In genomic region chr10:21533577-21534475, GRCh38 we compare ENCODE assay signal across 1 cellular context.
TF ChIP-seq lines count a peak whose summit lies in the region.

Gene MLLT10, plus strand, starts transcription at chr10:21534232. Its CDS starts 413 bp downstream, at chr10:21534645.

TF ChIP-seq in HepG2, 621 proteins besides CTCF, POLR2A, EP300 and RAD21 (continued from another document and continues in another):
- TF ChIP-seq, protein P1, sequence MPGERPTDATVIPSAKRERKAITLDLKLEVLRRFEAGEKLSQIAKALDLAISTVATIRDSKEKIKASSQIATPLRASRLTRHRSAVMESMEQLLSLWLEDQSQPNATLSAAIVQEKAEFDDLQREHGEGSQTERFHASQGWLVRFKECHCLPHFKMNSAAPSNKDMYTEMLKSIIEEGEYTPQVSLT (CRISPR knock-in tag; IDR thresholded peaks at IDR 0.05; ENCODE audit: borderline replicate concordance, low read depth) = peak; percentile 46; the same call in 1 of the 2 replicates
- TF ChIP-seq TCF7 (IDR thresholded peaks at IDR 0.05; ENCODE audit: low read depth) (peak; percentile 66), ZNF33A (CRISPR knock-in tag; IDR thresholded peaks at IDR 0.05; ENCODE audit: borderline replicate concordance) (no peak), STAT5B (CRISPR knock-in tag; IDR thresholded peaks at IDR 0.05) (no peak; the same call in 1 of the 2 replicates), STAT6 (CRISPR knock-in tag; IDR thresholded peaks at IDR 0.05; ENCODE audit: borderline replicate concordance) (peak; percentile 91; the same call in 1 of the 2 replicates), TSC22D2 (CRISPR knock-in tag; IDR thresholded peaks at IDR 0.05; ENCODE audit: borderline replicate concordance) (0 out of 2 replicates have a peak, but pooled peaks have one; percentile 48), ZNF616 (CRISPR knock-in tag; IDR thresholded peaks at IDR 0.05; ENCODE audit: low read depth) (peak; percentile 27; the same call in 1 of the 2 replicates), FOXP1 (IDR thresholded peaks at IDR 0.05) (no peak), FOXP1 (CRISPR knock-in tag; IDR thresholded peaks at IDR 0.05) (peak; percentile 4; the same call in 1 of the 2 replicates), ZNF672 (CRISPR knock-in tag; IDR thresholded peaks at IDR 0.05) (no peak), ZNF350 (CRISPR knock-in tag; IDR thresholded peaks at IDR 0.05; ENCODE audit: borderline replicate concordance, low read depth) (peak; percentile 75), GATAD1 (CRISPR knock-in tag; IDR thresholded peaks at IDR 0.05) (peak; percentile 61; the same call in 1 of the 2 replicates), BCL6 (CRISPR knock-in tag; IDR thresholded peaks at IDR 0.05) (peak; percentile 55; the same call in 1 of the 2 replicates), SOX5 (CRISPR knock-in tag; IDR thresholded peaks at IDR 0.05; ENCODE audit: borderline replicate concordance) (peak; percentile 26; the same call in 1 of the 2 replicates), ZNF292 (CRISPR knock-in tag; IDR thresholded peaks at IDR 0.05; ENCODE audit: borderline replicate concordance, low read depth) (peak; percentile 50; the same call in 1 of the 2 replicates), CREM (IDR thresholded peaks at IDR 0.05) (peak; percentile 75; the same call in 1 of the 2 replicates), CREM (CRISPR knock-in tag; IDR thresholded peaks at IDR 0.05) (no peak), ZNF839 (CRISPR knock-in tag; IDR thresholded peaks at IDR 0.05; ENCODE audit: borderline replicate concordance) (peak; percentile 74; the same call in 1 of the 2 replicates), MTERF4 (CRISPR knock-in tag; IDR thresholded peaks at IDR 0.05) (no peak), ZFP90 (CRISPR knock-in tag; IDR thresholded peaks at IDR 0.05; ENCODE audit: borderline replicate concordance) (peak; percentile 81), ZNF17 (CRISPR knock-in tag; IDR thresholded peaks at IDR 0.05) (no peak), NFKB2 (CRISPR knock-in tag; IDR thresholded peaks at IDR 0.05; ENCODE audit: borderline replicate concordance) (peak; percentile 92; the same call in 1 of the 2 replicates), ZXDC (CRISPR knock-in tag; IDR thresholded peaks at IDR 0.05) (peak; percentile 83; the same call in 1 of the 2 replicates), ZNF510 (CRISPR knock-in tag; IDR thresholded peaks at IDR 0.05; ENCODE audit: low read depth) (no peak), CREB1 (IDR thresholded peaks at IDR 0.05) (no peak; the same call in 1 of the 2 replicates), CREB1 (CRISPR knock-in tag; IDR thresholded peaks at IDR 0.05) (no peak), TBX2 (CRISPR knock-in tag; IDR thresholded peaks at IDR 0.05; ENCODE audit: borderline replicate concordance) (peak; percentile 97), ZNF343 (CRISPR knock-in tag; IDR thresholded peaks at IDR 0.05) (peak; percentile 94), ZNF12 (CRISPR knock-in tag; IDR thresholded peaks at IDR 0.05) (0 out of 2 replicates have a peak, but pooled peaks have one; percentile 11), ZNF383 (CRISPR knock-in tag; IDR thresholded peaks at IDR 0.05; ENCODE audit: borderline replicate concordance) (0 out of 2 replicates have a peak, but pooled peaks have one; percentile 27), ZSCAN25 (CRISPR knock-in tag; IDR thresholded peaks at IDR 0.05) (peak; percentile 51; the same call in 1 of the 2 replicates), ADNP (CRISPR knock-in tag; IDR thresholded peaks at IDR 0.05) (no peak), SAFB2 (CRISPR knock-in tag; IDR thresholded peaks at IDR 0.05; ENCODE audit: borderline replicate concordance, low read depth) (peak; percentile 75), ZGPAT (CRISPR knock-in tag; IDR thresholded peaks at IDR 0.05) (peak; percentile 83), AHR (CRISPR knock-in tag; IDR thresholded peaks at IDR 0.05) (no peak), ETV5 (CRISPR knock-in tag; IDR thresholded peaks at IDR 0.05; ENCODE audit: borderline replicate concordance) (no peak; the same call in none of the 2 replicates), CEBPB (IDR thresholded peaks at IDR 0.05; ENCODE audit: borderline replicate concordance, low read depth, low read length) (no peak), SMAD3 (CRISPR knock-in tag; IDR thresholded peaks at IDR 0.05) (no peak), RELA (CRISPR knock-in tag; IDR thresholded peaks at IDR 0.05) (peak; percentile 20; the same call in 1 of the 2 replicates)
- TF ChIP-seq, protein P2, sequence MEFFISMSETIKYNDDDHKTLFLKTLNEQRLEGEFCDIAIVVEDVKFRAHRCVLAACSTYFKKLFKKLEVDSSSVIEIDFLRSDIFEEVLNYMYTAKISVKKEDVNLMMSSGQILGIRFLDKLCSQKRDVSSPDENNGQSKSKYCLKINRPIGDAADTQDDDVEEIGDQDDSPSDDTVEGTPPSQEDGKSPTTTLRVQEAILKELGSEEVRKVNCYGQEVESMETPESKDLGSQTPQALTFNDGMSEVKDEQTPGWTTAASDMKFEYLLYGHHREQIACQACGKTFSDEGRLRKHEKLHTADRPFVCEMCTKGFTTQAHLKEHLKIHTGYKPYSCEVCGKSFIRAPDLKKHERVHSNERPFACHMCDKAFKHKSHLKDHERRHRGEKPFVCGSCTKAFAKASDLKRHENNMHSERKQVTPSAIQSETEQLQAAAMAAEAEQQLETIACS (CRISPR knock-in tag; IDR thresholded peaks at IDR 0.05) = peak; percentile 97
- TF ChIP-seq, protein P3, sequence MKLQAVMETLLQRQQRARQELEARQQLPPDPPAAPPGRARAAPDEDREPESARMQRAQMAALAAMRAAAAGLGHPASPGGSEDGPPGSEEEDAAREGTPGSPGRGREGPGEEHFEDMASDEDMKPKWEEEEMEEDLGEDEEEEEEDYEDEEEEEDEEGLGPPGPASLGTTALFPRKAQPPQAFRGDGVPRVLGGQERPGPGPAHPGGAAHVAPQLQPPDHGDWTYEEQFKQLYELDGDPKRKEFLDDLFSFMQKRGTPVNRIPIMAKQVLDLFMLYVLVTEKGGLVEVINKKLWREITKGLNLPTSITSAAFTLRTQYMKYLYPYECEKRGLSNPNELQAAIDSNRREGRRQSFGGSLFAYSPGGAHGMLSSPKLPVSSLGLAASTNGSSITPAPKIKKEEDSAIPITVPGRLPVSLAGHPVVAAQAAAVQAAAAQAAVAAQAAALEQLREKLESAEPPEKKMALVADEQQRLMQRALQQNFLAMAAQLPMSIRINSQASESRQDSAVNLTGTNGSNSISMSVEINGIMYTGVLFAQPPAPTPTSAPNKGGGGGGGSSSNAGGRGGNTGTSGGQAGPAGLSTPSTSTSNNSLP (IDR thresholded peaks at IDR 0.05; ENCODE audit: low read depth, low read length) = no peak; the same call in 1 of the 2 replicates
- TF ChIP-seq, protein P4, sequence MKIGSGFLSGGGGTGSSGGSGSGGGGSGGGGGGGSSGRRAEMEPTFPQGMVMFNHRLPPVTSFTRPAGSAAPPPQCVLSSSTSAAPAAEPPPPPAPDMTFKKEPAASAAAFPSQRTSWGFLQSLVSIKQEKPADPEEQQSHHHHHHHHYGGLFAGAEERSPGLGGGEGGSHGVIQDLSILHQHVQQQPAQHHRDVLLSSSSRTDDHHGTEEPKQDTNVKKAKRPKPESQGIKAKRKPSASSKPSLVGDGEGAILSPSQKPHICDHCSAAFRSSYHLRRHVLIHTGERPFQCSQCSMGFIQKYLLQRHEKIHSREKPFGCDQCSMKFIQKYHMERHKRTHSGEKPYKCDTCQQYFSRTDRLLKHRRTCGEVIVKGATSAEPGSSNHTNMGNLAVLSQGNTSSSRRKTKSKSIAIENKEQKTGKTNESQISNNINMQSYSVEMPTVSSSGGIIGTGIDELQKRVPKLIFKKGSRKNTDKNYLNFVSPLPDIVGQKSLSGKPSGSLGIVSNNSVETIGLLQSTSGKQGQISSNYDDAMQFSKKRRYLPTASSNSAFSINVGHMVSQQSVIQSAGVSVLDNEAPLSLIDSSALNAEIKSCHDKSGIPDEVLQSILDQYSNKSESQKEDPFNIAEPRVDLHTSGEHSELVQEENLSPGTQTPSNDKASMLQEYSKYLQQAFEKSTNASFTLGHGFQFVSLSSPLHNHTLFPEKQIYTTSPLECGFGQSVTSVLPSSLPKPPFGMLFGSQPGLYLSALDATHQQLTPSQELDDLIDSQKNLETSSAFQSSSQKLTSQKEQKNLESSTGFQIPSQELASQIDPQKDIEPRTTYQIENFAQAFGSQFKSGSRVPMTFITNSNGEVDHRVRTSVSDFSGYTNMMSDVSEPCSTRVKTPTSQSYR (CRISPR knock-in tag; IDR thresholded peaks at IDR 0.05; ENCODE audit: borderline replicate concordance) = peak; percentile 93
- TF ChIP-seq, protein P5, sequence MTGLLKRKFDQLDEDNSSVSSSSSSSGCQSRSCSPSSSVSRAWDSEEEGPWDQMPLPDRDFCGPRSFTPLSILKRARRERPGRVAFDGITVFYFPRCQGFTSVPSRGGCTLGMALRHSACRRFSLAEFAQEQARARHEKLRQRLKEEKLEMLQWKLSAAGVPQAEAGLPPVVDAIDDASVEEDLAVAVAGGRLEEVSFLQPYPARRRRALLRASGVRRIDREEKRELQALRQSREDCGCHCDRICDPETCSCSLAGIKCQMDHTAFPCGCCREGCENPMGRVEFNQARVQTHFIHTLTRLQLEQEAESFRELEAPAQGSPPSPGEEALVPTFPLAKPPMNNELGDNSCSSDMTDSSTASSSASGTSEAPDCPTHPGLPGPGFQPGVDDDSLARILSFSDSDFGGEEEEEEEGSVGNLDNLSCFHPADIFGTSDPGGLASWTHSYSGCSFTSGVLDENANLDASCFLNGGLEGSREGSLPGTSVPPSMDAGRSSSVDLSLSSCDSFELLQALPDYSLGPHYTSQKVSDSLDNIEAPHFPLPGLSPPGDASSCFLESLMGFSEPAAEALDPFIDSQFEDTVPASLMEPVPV (CRISPR knock-in tag; IDR thresholded peaks at IDR 0.05) = peak; percentile 51; the same call in 1 of the 2 replicates
- TF ChIP-seq, protein P6, sequence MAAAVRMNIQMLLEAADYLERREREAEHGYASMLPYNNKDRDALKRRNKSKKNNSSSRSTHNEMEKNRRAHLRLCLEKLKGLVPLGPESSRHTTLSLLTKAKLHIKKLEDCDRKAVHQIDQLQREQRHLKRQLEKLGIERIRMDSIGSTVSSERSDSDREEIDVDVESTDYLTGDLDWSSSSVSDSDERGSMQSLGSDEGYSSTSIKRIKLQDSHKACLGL (CRISPR knock-in tag; IDR thresholded peaks at IDR 0.05) = 0 out of 2 replicates have a peak, but pooled peaks have one; percentile 49
- TF ChIP-seq, protein P7, sequence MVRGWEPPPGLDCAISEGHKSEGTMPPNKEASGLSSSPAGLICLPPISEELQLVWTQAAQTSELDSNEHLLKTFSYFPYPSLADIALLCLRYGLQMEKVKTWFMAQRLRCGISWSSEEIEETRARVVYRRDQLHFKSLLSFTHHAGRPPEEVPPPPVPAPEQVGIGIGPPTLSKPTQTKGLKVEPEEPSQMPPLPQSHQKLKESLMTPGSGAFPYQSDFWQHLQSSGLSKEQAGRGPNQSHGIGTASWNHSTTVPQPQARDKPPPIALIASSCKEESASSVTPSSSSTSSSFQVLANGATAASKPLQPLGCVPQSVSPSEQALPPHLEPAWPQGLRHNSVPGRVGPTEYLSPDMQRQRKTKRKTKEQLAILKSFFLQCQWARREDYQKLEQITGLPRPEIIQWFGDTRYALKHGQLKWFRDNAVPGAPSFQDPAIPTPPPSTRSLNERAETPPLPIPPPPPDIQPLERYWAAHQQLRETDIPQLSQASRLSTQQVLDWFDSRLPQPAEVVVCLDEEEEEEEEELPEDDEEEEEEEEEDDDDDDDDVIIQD (CRISPR knock-in tag; IDR thresholded peaks at IDR 0.05; ENCODE audit: low read depth) = no peak; the same call in 1 of the 2 replicates
